ENCODE assay signal across 9 cellular contexts in the genomic region with DNA sequence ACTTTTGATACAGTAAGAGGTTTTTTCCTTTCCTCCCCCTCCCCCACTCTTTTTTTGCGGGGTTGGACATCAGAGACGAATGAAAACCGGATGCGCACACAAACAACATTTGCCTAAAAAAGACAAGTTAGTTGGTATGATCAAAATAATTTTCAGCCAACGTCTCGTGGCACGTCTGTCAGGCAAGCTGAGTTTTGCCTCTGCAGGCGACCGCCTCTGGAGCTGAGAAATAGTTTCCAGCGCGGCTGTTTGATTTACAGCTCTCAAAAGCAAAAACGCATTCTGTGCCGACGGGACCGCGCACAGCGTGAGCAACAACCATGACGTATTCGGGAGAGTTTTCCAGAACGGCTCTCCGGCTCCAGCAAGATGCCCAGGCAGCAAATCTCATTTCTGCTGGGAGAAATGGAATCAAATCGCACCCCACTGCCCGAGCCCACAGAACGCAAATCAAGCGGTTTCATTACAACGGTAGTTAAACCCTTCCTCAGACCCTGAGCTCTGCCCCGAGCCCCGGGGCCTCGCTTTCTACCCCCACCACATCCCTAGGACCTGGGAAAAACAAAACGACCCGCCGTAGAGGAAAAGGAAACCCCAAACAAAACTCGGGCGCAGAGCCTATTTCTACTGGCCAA. TPM values are rescaled to one million over a fixed set of nuclear protein-coding genes. Genes with fewer than 3 reads are reported as not detected.
DNase-seq lines count a peak whose midpoint lies in the region; ATAC-seq and TF ChIP-seq lines count a peak whose summit lies in the region.
"Had no signal": no experiment of that assay in that cellular context is flagged by ENCODE, and none has a peak within 500 bp of the region (broad histone marks: within the 10 kb centered on the region; RNA-seq: fewer than 3 reads in every experiment).

No MANE protein-coding gene starts in this region.

- H3K36me3 Mint-ChIP-seq in activated B cell treated with CpG ODN at 0.5 μM for 24 hours (ENCODE audit: low read depth) = no peaks in the 10 kb centered on the region

- ATAC-seq in GM21825 (IDR thresholded peaks at IDR 0.05; ENCODE audit: unreplicated experiment) = peak; percentile 1
- peak; percentile 10 for ATAC-seq in activated B cell treated with CpG ODN at 0.5 μM for 24 hours (ENCODE audit: low read depth)
- ATAC-seq in GM18858 (IDR thresholded peaks at IDR 0.05; ENCODE audit: unreplicated experiment) = no peak

- peak overlapping the region; percentile 84 to 99 for H3K9ac ChIP-seq in liver (ENCODE audit: low read depth in 1 of 2, low read length in 2 of 2)

- under 1% methylated on average over 34 of the region's 34 CpGs for WGBS in liver

- peaks cover 3 to 22% (median 19%) of the 10 kb centered on the region in 4 donors for H3K4me1 ChIP-seq in liver (ENCODE audit: control insufficient read depth in 4 of 4, insufficient read depth in 4 of 4, low read length in 3 of 4)

- no peak for TF ChIP-seq CTCF in activated B cell treated with CpG ODN at 0.5 μM for 24 hours (IDR thresholded peaks at IDR 0.05)
- TF ChIP-seq CTCF in liver (IDR thresholded peaks at IDR 0.05; ENCODE audit: low read depth, low read length, missing input control) = no peak

- TF ChIP-seq RAD21 in liver (IDR thresholded peaks at IDR 0.05) = no peak

- no peaks in the 10 kb centered on the region for H3K27me3 Mint-ChIP-seq in activated B cell treated with CpG ODN at 0.5 μM for 24 hours

- H3K9me3 ChIP-seq in liver (ENCODE audit: control insufficient read depth in 4 of 4, low read length in 3 of 4) = no peaks in the 10 kb centered on the region

- POLR2A ChIA-PET in activated B cell treated with CpG ODN at 0.5 μM for 24 hours (lab: Charles Lee) = interaction anchor here (0.5 to 6.8 kb wide), 15 partner anchors 7 to 1658 kb away, joined by 3 to 492 read pairs (median 8); a partner anchor contains a TSS

- H3K4me3 Mint-ChIP-seq in activated B cell treated with CpG ODN at 0.5 μM for 24 hours = no peak overlapping the region
- H3K4me3 Mint-ChIP-seq: nephron had no signal

- H3K4me1 Mint-ChIP-seq in activated B cell treated with CpG ODN at 0.5 μM for 24 hours = no peaks in the 10 kb centered on the region

- peak overlapping the region; percentile 94 to 100 for H3K27ac ChIP-seq in liver (ENCODE audit: low read depth in 1 of 2, low read length in 2 of 2)

- H3K27me3 ChIP-seq in liver (ENCODE audit: control insufficient read depth in 4 of 4, insufficient read depth in 4 of 4, low read length in 3 of 4) = no peaks in the 10 kb centered on the region

- intact Hi-C loops in activated B cell treated with CpG ODN at 0.5 μM for 24 hours (cut with micrococcal nuclease) = loop anchor here (1.0 to 5.0 kb wide), 12 partner anchors 15 to 1740 kb away; a partner anchor contains a TSS

- H3K9me3 Mint-ChIP-seq in activated B cell treated with CpG ODN at 0.5 μM for 24 hours = no peaks in the 10 kb centered on the region
- H3K9me3 Mint-ChIP-seq: nephron had no signal

- CTCF ChIA-PET in activated B cell treated with CpG ODN at 0.5 μM for 24 hours (lab: Charles Lee) = interaction anchor here (0.6 to 2.2 kb wide), 5 partner anchors 13 to 51 kb away, joined by 3 to 9 read pairs (median 4); a partner anchor contains a TSS

- H3K27ac Mint-ChIP-seq in activated B cell treated with CpG ODN at 0.5 μM for 24 hours = no peak overlapping the region
- H3K27ac Mint-ChIP-seq: nephron had no signal

- peak overlapping the region; percentile 46 to 79 (median 57) for H3K4me3 ChIP-seq in liver (ENCODE audit: low read depth in 1 of 3, low read length in 3 of 3)

- DNase-seq in DMS153 treated with DMSO at 0.1 percent for 48 hours (lab: John Stamatoyannopoulos, UW; ENCODE audit: unreplicated experiment) (peak; percentile 61), NCI-H1092 (lab: John Stamatoyannopoulos, UW) (peak; percentile 77), activated B cell treated with CpG ODN at 0.5 μM for 24 hours (no peak), dedifferentiated amniotic fluid mesenchymal stem cell (ENCODE audit: extremely low spot score) (peak; percentile 79)
- peak; percentile 63 to 84 for DNase-seq in stimulated activated CD4-positive, alpha-beta T cell treated with anti-CD3 and anti-CD28 coated beads, Interleukin-4, amount 100 ng/mL, for 4 hours

- no peaks in the 10 kb centered on the region for H3K36me3 ChIP-seq in liver (ENCODE audit: control insufficient read depth in 4 of 4, insufficient read depth in 3 of 4, low read depth in 1 of 4, low read length in 3 of 4)

TF ChIP-seq in liver, 16 proteins besides CTCF, POLR2A, EP300 and RAD21:
- TF ChIP-seq, protein P1, sequence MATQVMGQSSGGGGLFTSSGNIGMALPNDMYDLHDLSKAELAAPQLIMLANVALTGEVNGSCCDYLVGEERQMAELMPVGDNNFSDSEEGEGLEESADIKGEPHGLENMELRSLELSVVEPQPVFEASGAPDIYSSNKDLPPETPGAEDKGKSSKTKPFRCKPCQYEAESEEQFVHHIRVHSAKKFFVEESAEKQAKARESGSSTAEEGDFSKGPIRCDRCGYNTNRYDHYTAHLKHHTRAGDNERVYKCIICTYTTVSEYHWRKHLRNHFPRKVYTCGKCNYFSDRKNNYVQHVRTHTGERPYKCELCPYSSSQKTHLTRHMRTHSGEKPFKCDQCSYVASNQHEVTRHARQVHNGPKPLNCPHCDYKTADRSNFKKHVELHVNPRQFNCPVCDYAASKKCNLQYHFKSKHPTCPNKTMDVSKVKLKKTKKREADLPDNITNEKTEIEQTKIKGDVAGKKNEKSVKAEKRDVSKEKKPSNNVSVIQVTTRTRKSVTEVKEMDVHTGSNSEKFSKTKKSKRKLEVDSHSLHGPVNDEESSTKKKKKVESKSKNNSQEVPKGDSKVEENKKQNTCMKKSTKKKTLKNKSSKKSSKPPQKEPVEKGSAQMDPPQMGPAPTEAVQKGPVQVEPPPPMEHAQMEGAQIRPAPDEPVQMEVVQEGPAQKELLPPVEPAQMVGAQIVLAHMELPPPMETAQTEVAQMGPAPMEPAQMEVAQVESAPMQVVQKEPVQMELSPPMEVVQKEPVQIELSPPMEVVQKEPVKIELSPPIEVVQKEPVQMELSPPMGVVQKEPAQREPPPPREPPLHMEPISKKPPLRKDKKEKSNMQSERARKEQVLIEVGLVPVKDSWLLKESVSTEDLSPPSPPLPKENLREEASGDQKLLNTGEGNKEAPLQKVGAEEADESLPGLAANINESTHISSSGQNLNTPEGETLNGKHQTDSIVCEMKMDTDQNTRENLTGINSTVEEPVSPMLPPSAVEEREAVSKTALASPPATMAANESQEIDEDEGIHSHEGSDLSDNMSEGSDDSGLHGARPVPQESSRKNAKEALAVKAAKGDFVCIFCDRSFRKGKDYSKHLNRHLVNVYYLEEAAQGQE (IDR thresholded peaks at IDR 0.05) = no peak
- TF ChIP-seq RXRA (IDR thresholded peaks at IDR 0.05) = no peak
- no peak for TF ChIP-seq FOXA2 (IDR thresholded peaks at IDR 0.05)
- no peak for TF ChIP-seq JUND (IDR thresholded peaks at IDR 0.05)
- TF ChIP-seq HNF4A (conservative IDR thresholded peaks at IDR 0.05) = no peak
- TF ChIP-seq, protein P2, sequence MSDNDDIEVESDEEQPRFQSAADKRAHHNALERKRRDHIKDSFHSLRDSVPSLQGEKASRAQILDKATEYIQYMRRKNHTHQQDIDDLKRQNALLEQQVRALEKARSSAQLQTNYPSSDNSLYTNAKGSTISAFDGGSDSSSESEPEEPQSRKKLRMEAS (IDR thresholded peaks at IDR 0.05) = no peak
- no peak for TF ChIP-seq SP1 (IDR thresholded peaks at IDR 0.05)
- TF ChIP-seq EGR1 (IDR thresholded peaks at IDR 0.05; ENCODE audit: low read depth in 2 of 2) = no peak
- TF ChIP-seq GABPA (IDR thresholded peaks at IDR 0.05 in 1 of 2, conservative IDR thresholded peaks at IDR 0.05 in 1 of 2) = no peak
- no peak for TF ChIP-seq FOXA1 (IDR thresholded peaks at IDR 0.05)
- TF ChIP-seq, protein P3, sequence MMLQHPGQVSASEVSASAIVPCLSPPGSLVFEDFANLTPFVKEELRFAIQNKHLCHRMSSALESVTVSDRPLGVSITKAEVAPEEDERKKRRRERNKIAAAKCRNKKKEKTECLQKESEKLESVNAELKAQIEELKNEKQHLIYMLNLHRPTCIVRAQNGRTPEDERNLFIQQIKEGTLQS (IDR thresholded peaks at IDR 0.05) = no peak
- TF ChIP-seq, protein P4, sequence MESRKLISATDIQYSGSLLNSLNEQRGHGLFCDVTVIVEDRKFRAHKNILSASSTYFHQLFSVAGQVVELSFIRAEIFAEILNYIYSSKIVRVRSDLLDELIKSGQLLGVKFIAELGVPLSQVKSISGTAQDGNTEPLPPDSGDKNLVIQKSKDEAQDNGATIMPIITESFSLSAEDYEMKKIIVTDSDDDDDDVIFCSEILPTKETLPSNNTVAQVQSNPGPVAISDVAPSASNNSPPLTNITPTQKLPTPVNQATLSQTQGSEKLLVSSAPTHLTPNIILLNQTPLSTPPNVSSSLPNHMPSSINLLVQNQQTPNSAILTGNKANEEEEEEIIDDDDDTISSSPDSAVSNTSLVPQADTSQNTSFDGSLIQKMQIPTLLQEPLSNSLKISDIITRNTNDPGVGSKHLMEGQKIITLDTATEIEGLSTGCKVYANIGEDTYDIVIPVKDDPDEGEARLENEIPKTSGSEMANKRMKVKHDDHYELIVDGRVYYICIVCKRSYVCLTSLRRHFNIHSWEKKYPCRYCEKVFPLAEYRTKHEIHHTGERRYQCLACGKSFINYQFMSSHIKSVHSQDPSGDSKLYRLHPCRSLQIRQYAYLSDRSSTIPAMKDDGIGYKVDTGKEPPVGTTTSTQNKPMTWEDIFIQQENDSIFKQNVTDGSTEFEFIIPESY (IDR thresholded peaks at IDR 0.05) = no peak
- no peak for TF ChIP-seq HNF4G (IDR thresholded peaks at IDR 0.05)
- TF ChIP-seq YY1 (IDR thresholded peaks at IDR 0.05) = no peak
- no peak for TF ChIP-seq NR2F2 (IDR thresholded peaks at IDR 0.05)
TF ChIP-seq in liver: peak in this region for 0.

RNA-seq across cellular contexts. Expression of a gene that starts 14.2 kb away (rescaled TPM):
- total RNA-seq in activated B cell treated with CpG ODN at 0.5 μM for 24 hours (307 and 314 TPM in 2 replicates), liver (100 to 1,000 TPM; 146 to 156 TPM)
- 100 to 1,000 TPM; 176 to 517 TPM for polyA plus RNA-seq in liver

RNA-seq across cellular contexts. Expression of a gene that starts 50.9 kb away (rescaled TPM):
- 35.3 and 37.1 TPM in 2 replicates for total RNA-seq in activated B cell treated with CpG ODN at 0.5 μM for 24 hours
- total RNA-seq in liver = 10 to 100 TPM; 10.1 to 17.4 TPM
- 10 to 100 TPM in 1 of 2 donors, 1 to 10 TPM in 1; 5.6 to 20.0 TPM for polyA plus RNA-seq in liver
